Comparison of ENCODE assay signal across 1 cellular context in genomic region chr15:45198337-45199135, GRCh38.
A peak's percentile ranks its signal among the peaks of the same experiment; 100 is the strongest.
TF ChIP-seq lines count a peak whose summit lies in the region.

No MANE protein-coding gene starts in this region.

TF ChIP-seq in K562, 482 proteins besides CTCF, POLR2A, EP300 and RAD21 (continued from another document and continues in another):
- TF ChIP-seq AFF4 (CRISPR knock-in tag; IDR thresholded peaks at IDR 0.05) (0 out of 2 replicates have a peak, but pooled peaks have one; percentile 58), NBN (IDR thresholded peaks at IDR 0.05; ENCODE audit: low read depth) (peak; percentile 55; the same call in 1 of the 2 replicates), PCBP2 (IDR thresholded peaks at IDR 0.05; ENCODE audit: low read depth, low read length, poor library complexity, severe bottlenecking) (no peak), RERE (CRISPR knock-in tag; IDR thresholded peaks at IDR 0.05; ENCODE audit: borderline replicate concordance) (no peak), BMI1 (IDR thresholded peaks at IDR 0.05; ENCODE audit: low read length) (no peak; the same call in 1 of the 2 replicates), ADNP (tag; IDR thresholded peaks at IDR 0.05) (peak; percentile 69), PTTG1 (tag; IDR thresholded peaks at IDR 0.05; ENCODE audit: low read depth) (no peak), FOXP4 (CRISPR knock-in tag; IDR thresholded peaks at IDR 0.05; ENCODE audit: borderline replicate concordance) (no peak), POLR2AphosphoS5 (IDR thresholded peaks at IDR 0.05; ENCODE audit: control insufficient read depth, insufficient read depth, low read depth, low read length) (0 out of 2 replicates have a peak, but pooled peaks have one; percentile 16), ZNF561 (CRISPR knock-in tag; conservative IDR thresholded peaks at IDR 0.05) (no peak), ZNF766 (CRISPR knock-in tag; conservative IDR thresholded peaks at IDR 0.05) (0 out of 2 replicates have a peak, but pooled peaks have one; percentile 12), RAD51 (IDR thresholded peaks at IDR 0.05; ENCODE audit: borderline replicate concordance, low read depth) (0 out of 2 replicates have a peak, but pooled peaks have one; percentile 13), MEF2D (tag; conservative IDR thresholded peaks at IDR 0.05; ENCODE audit: low read depth) (no peak), VEZF1 (CRISPR knock-in tag; IDR thresholded peaks at IDR 0.05) (peak; percentile 56), NCOR1 (IDR thresholded peaks at IDR 0.05) (peak; percentile 6), ILK (tag; IDR thresholded peaks at IDR 0.05; ENCODE audit: borderline replicate concordance, low read depth) (no peak), ZBTB49 (CRISPR knock-in tag; IDR thresholded peaks at IDR 0.05; ENCODE audit: borderline replicate concordance) (no peak), E2F3 (CRISPR knock-in tag; IDR thresholded peaks at IDR 0.05) (no peak), TSC22D4 (tag; IDR thresholded peaks at IDR 0.05) (no peak), KLF10 (CRISPR knock-in tag; IDR thresholded peaks at IDR 0.05) (no peak), CHCHD3 (CRISPR knock-in tag; IDR thresholded peaks at IDR 0.05) (no peak), HBP1 (CRISPR knock-in tag; IDR thresholded peaks at IDR 0.05) (no peak), NFIX (CRISPR knock-in tag; IDR thresholded peaks at IDR 0.05; ENCODE audit: low read depth) (no peak), MBD1 (CRISPR knock-in tag; IDR thresholded peaks at IDR 0.05) (no peak), RBM17 (IDR thresholded peaks at IDR 0.05; ENCODE audit: borderline replicate concordance, low read depth, low read length) (no peak), CREB3L1 (IDR thresholded peaks at IDR 0.05; ENCODE audit: borderline replicate concordance, low read depth) (peak; percentile 80), SRSF7 (optimal IDR thresholded peaks at IDR 0.05; ENCODE audit: low read depth, low read length) (no peak), ZNF277 (CRISPR knock-in tag; IDR thresholded peaks at IDR 0.05; ENCODE audit: borderline replicate concordance) (no peak), ZNF408 (CRISPR knock-in tag; IDR thresholded peaks at IDR 0.05; ENCODE audit: low read depth) (no peak), TCF3 (CRISPR knock-in tag; IDR thresholded peaks at IDR 0.05) (peak; percentile 15; the same call in 1 of the 2 replicates), CEBPB (tag; IDR thresholded peaks at IDR 0.05) (no peak), MBD2 (IDR thresholded peaks at IDR 0.05; ENCODE audit: borderline replicate concordance, low read depth) (no peak)
